ENCODE assay signal across 9 cellular contexts in genomic region chr16:14193316-14193871, GRCh38.
DNase-seq lines count a peak whose midpoint lies in the region; ATAC-seq, FAIRE-seq and TF ChIP-seq lines count a peak whose summit lies in the region.
"Had no signal": no experiment of that assay in that cellular context is flagged by ENCODE, and none has a peak within 500 bp of the region (broad histone marks: within the 10 kb centered on the region; RNA-seq: fewer than 3 reads in every experiment).

No MANE protein-coding gene starts in this region.

- POLR2A ChIA-PET in GM10248 (lab: Yijun Ruan, JAX): no interaction called here

- FAIRE-seq in kidney (lab: Jason Lieb, UNC): no peak

- peaks cover 43% of the 10 kb centered on the region for H3K4me1 Mint-ChIP-seq in activated naive CD4-positive, alpha-beta T cell treated with anti-CD3 and anti-CD28 coated beads, Interleukin-2, amount 10 ng/mL, durations not matched to agents 7 days and 5 days

- H3K36me3 ChIP-seq in kidney (ENCODE audit: control insufficient read depth in 1 of 2, insufficient read depth in 2 of 2, low read length in 2 of 2): no peaks in the 10 kb centered on the region
- no peaks in the 10 kb centered on the region for H3K36me3 ChIP-seq in sigmoid colon

- peak overlapping the region; percentile 72 for H3K27ac Mint-ChIP-seq in activated naive CD4-positive, alpha-beta T cell treated with anti-CD3 and anti-CD28 coated beads, Interleukin-2, amount 10 ng/mL, durations not matched to agents 7 days and 5 days

- no peaks in the 10 kb centered on the region for H3K9me3 Mint-ChIP-seq in activated naive CD4-positive, alpha-beta T cell treated with anti-CD3 and anti-CD28 coated beads, Interleukin-2, amount 10 ng/mL, durations not matched to agents 7 days and 5 days

- DNase-seq in GM10248 (ENCODE audit: extremely low spot score): peak; percentile 63
- DNase-seq in NCI-H1417 (lab: John Stamatoyannopoulos, UW): peak; percentile 12 to 84 (median 78)
- peak; percentile 69 for DNase-seq in activated naive CD4-positive, alpha-beta T cell treated with anti-CD3 and anti-CD28 coated beads, Interleukin-2, amount 10 ng/mL, durations not matched to agents 7 days and 5 days
- no peak for DNase-seq in GOT3 (lab: John Stamatoyannopoulos, UW)
- no peak for DNase-seq in kidney
- DNase-seq in AG08396 (ENCODE audit: low spot score): no peak
- no peak for DNase-seq in sigmoid colon

- no peaks in the 10 kb centered on the region for H3K27me3 Mint-ChIP-seq in activated naive CD4-positive, alpha-beta T cell treated with anti-CD3 and anti-CD28 coated beads, Interleukin-2, amount 10 ng/mL, durations not matched to agents 7 days and 5 days

- no peaks in the 10 kb centered on the region for H3K36me3 Mint-ChIP-seq in activated naive CD4-positive, alpha-beta T cell treated with anti-CD3 and anti-CD28 coated beads, Interleukin-2, amount 10 ng/mL, durations not matched to agents 7 days and 5 days

- H3K27me3 ChIP-seq in sigmoid colon: no peaks in the 10 kb centered on the region

- no peaks in the 10 kb centered on the region for H3K9me3 ChIP-seq in kidney (ENCODE audit: control insufficient read depth in 1 of 2, low read length in 2 of 2)
- H3K9me3 ChIP-seq in sigmoid colon: no peaks in the 10 kb centered on the region

- H3K9ac ChIP-seq in kidney (ENCODE audit: low read length in 2 of 2): no peak overlapping the region

- no peak for TF ChIP-seq EP300 in sigmoid colon (IDR thresholded peaks at IDR 0.05)

- H3K4me1 ChIP-seq in kidney (ENCODE audit: control insufficient read depth in 1 of 2, insufficient read depth in 1 of 2, low read depth in 1 of 2, low read length in 2 of 2) (no peaks in the 10 kb centered on the region), sigmoid colon (no peaks in the 10 kb centered on the region)

- no peak for TF ChIP-seq POLR2A in sigmoid colon (IDR thresholded peaks at IDR 0.05)

- intact Hi-C loops in kidney (cut with DNase I): no loop called here
- intact Hi-C loops in sigmoid colon (cut with DNase I): no loop called here

- H3K27ac ChIP-seq in kidney (ENCODE audit: low read depth in 2 of 2, low read length in 2 of 2) (no peak overlapping the region), sigmoid colon (no peak overlapping the region)

- no peak overlapping the region for H3K4me3 ChIP-seq in kidney (ENCODE audit: low read length in 2 of 2)
- H3K4me3 ChIP-seq in sigmoid colon: no peak overlapping the region
- H3K4me3 ChIP-seq: lung had no signal

- CTCF ChIA-PET in GM10248 (lab: Yijun Ruan, JAX): interaction anchor here (2.1 kb wide), 1 partner anchor 10 kb away, joined by 8 read pairs; no protein-coding TSS in a partner anchor
- CTCF ChIA-PET in activated naive CD4-positive, alpha-beta T cell treated with anti-CD3 and anti-CD28 coated beads, Interleukin-2, amount 10 ng/mL, durations not matched to agents 7 days and 5 days (lab: Charles Lee): no interaction called here

- peak overlapping the region; percentile 63 for H3K4me3 Mint-ChIP-seq in activated naive CD4-positive, alpha-beta T cell treated with anti-CD3 and anti-CD28 coated beads, Interleukin-2, amount 10 ng/mL, durations not matched to agents 7 days and 5 days

- WGBS in sigmoid colon, 2 donors: 47 to 50% methylated on average over 6 of the region's 6 CpGs

- peak; percentile 93 for ATAC-seq in GM21529 (IDR thresholded peaks at IDR 0.05; ENCODE audit: unreplicated experiment)

- TF ChIP-seq CTCF in GM10248 (IDR thresholded peaks at IDR 0.05; ENCODE audit: control extremely low read depth, extremely low read depth, low read depth, missing control alignments) (no peak), kidney (IDR thresholded peaks at IDR 0.05; ENCODE audit: borderline replicate concordance, extremely low read depth, insufficient read depth) (no peak), sigmoid colon (IDR thresholded peaks at IDR 0.05) (no peak)

Comparison
In these comparisons a context has a peak if more than half of its experiments do, and no peak if none do; other contexts are left out.
1. DNase-seq: peak in GM10248 (single experiment), NCI-H1417 (3 of 3) and activated naive CD4-positive, alpha-beta T cell treated with anti-CD3 and anti-CD28 coated beads, Interleukin-2, amount 10 ng/mL, durations not matched to agents 7 days and 5 days (single experiment); none in GOT3 (single experiment), kidney (single experiment), AG08396 (single experiment) and sigmoid colon (single experiment).